ENCODE assay signal across 26 cellular contexts in genomic region chr11:73651252-73651651, GRCh38.
"Had no signal": no experiment of that assay in that cellular context is flagged by ENCODE, and none has a peak within 500 bp of the region (broad histone marks: within the 10 kb centered on the region; RNA-seq: fewer than 3 reads in every experiment).

No MANE protein-coding gene starts in this region.

- H3K27me3 ChIP-seq: brain microvascular endothelial cell, heart right ventricle, upper lobe of left lung had no signal

- H3K79me2 ChIP-seq: parathyroid adenoma had no signal

- H2AFZ ChIP-seq: parathyroid adenoma had no signal

- H3K27ac Mint-ChIP-seq: activated CD4-positive, alpha-beta memory T cell treated with anti-CD3 and anti-CD28 coated beads for 36 hours; activated naive CD4-positive, alpha-beta T cell treated with anti-CD3 and anti-CD28 coated beads for 36 hours; activated naive CD8-positive, alpha-beta T cell treated with anti-CD3 and anti-CD28 coated beads, Interleukin-2, amount 50 U/mL, for 24 hours; activated T-cell treated with anti-CD3 and anti-CD28 coated beads, Interleukin-2, amount 50 U/mL, for 72 hours; stimulated activated effector memory CD8-positive, alpha-beta T cell treated with anti-CD3 and anti-CD28 coated beads, Interleukin-12 subunit alpha, Interleukin-12 subunit beta, amount 100 ng/mL, for 72 hours; T-helper 17 cell had no signal

- ATAC-seq: activated naive CD8-positive, alpha-beta T cell treated with anti-CD3 and anti-CD28 coated beads, Interleukin-2, amount 50 U/mL, for 24 hours; activated T-cell treated with anti-CD3 and anti-CD28 coated beads, Interleukin-2, amount 50 U/mL, for 72 hours; heart right ventricle; left lobe of liver; lower lobe of right lung; naive thymus-derived CD8-positive, alpha-beta T cell; sciatic nerve; stimulated activated effector memory CD8-positive, alpha-beta T cell treated with anti-CD3 and anti-CD28 coated beads, Interleukin-12 subunit alpha, Interleukin-12 subunit beta, amount 100 ng/mL, for 72 hours; T-helper 17 cell had no signal

- H3K4me1 ChIP-seq: parathyroid adenoma had no signal

- H3K27ac ChIP-seq: brain microvascular endothelial cell, heart right ventricle, lower lobe of right lung, parathyroid adenoma, stomach, thoracic aorta, upper lobe of left lung had no signal

- DNase-seq: activated CD4-positive, alpha-beta memory T cell treated with anti-CD3 and anti-CD28 coated beads for 36 hours; activated CD4-positive, alpha-beta T cell treated with anti-CD3 and anti-CD28 coated beads for 4 hours; activated CD4-positive, CD25-positive, alpha-beta regulatory T cell; activated effector memory CD4-positive, alpha-beta T cell treated with Interleukin-2 at 50 U/mL for 16 hours; activated naive CD4-positive, alpha-beta T cell treated with anti-CD3 and anti-CD28 coated beads for 36 hours; activated naive CD8-positive, alpha-beta T cell treated with anti-CD3 and anti-CD28 coated beads, Interleukin-2, amount 50 U/mL, for 24 hours; activated T-cell treated with anti-CD3 and anti-CD28 coated beads, Interleukin-2, amount 50 U/mL, for 72 hours; aorta; brain microvascular endothelial cell; cortex of kidney; foreskin fibroblast; heart right ventricle; kidney; lower lobe of right lung; naive thymus-derived CD8-positive, alpha-beta T cell; small intestine; stimulated activated CD4-positive, alpha-beta T cell treated with anti-CD3 and anti-CD28 coated beads, Interleukin-2, amount 100 ng/mL, for 24 hours; stomach; SW 1271; T-helper 17 cell had no signal

- H3K27me3 Mint-ChIP-seq: activated CD4-positive, alpha-beta memory T cell treated with anti-CD3 and anti-CD28 coated beads for 36 hours; activated naive CD8-positive, alpha-beta T cell treated with anti-CD3 and anti-CD28 coated beads, Interleukin-2, amount 50 U/mL, for 24 hours; naive thymus-derived CD8-positive, alpha-beta T cell; T-helper 17 cell had no signal

- H3K9ac ChIP-seq: parathyroid adenoma had no signal

- H3K9me3 Mint-ChIP-seq: activated CD4-positive, alpha-beta memory T cell treated with anti-CD3 and anti-CD28 coated beads for 36 hours; activated naive CD4-positive, alpha-beta T cell treated with anti-CD3 and anti-CD28 coated beads for 36 hours; activated naive CD8-positive, alpha-beta T cell treated with anti-CD3 and anti-CD28 coated beads, Interleukin-2, amount 50 U/mL, for 24 hours; activated T-cell treated with anti-CD3 and anti-CD28 coated beads, Interleukin-2, amount 50 U/mL, for 72 hours; naive thymus-derived CD8-positive, alpha-beta T cell; stimulated activated effector memory CD8-positive, alpha-beta T cell treated with anti-CD3 and anti-CD28 coated beads, Interleukin-12 subunit alpha, Interleukin-12 subunit beta, amount 100 ng/mL, for 72 hours had no signal

- H3K9me3 ChIP-seq: heart right ventricle, lower lobe of right lung, stomach, thoracic aorta, upper lobe of left lung had no signal

- H3K36me3 Mint-ChIP-seq: activated CD4-positive, alpha-beta memory T cell treated with anti-CD3 and anti-CD28 coated beads for 36 hours; stimulated activated effector memory CD8-positive, alpha-beta T cell treated with anti-CD3 and anti-CD28 coated beads, Interleukin-12 subunit alpha, Interleukin-12 subunit beta, amount 100 ng/mL, for 72 hours had no signal

- H3K4me3 Mint-ChIP-seq: activated CD4-positive, alpha-beta memory T cell treated with anti-CD3 and anti-CD28 coated beads for 36 hours; activated naive CD4-positive, alpha-beta T cell treated with anti-CD3 and anti-CD28 coated beads for 36 hours; activated naive CD8-positive, alpha-beta T cell treated with anti-CD3 and anti-CD28 coated beads, Interleukin-2, amount 50 U/mL, for 24 hours; activated T-cell treated with anti-CD3 and anti-CD28 coated beads, Interleukin-2, amount 50 U/mL, for 72 hours; stimulated activated effector memory CD8-positive, alpha-beta T cell treated with anti-CD3 and anti-CD28 coated beads, Interleukin-12 subunit alpha, Interleukin-12 subunit beta, amount 100 ng/mL, for 72 hours; T-helper 17 cell had no signal
